ENCODE assay signal across 10 cellular contexts in the genomic region with DNA sequence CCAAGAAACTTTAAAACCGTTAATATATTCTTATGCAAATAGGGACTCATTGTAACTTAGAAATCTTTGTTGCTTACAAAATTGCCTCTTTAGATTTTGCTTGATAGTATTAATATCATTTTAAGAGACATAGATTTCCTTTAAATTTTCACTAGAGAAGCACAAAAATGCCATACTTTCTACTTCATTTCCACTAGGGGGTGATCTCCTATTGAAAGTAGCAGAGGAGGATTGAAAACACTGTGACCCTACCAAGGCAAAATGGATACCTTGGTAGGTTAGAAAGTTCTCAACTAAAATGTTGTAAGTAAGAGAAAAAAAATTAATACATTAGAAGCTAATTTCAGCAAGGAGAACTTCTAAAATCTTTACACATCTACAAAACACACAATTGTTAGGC.
DNase-seq lines count a peak whose midpoint lies in the region; ATAC-seq and TF ChIP-seq lines count a peak whose summit lies in the region.
"Had no signal": no experiment of that assay in that cellular context is flagged by ENCODE, and none has a peak within 500 bp of the region (broad histone marks: within the 10 kb centered on the region; RNA-seq: fewer than 3 reads in every experiment).

No MANE protein-coding gene starts in this region.

- no peaks in the 10 kb centered on the region for H3K9me3 Mint-ChIP-seq in brain
- H3K9me3 Mint-ChIP-seq in activated naive CD4-positive, alpha-beta T cell treated with anti-CD3 and anti-CD28 coated beads for 36 hours = no peaks in the 10 kb centered on the region
- H3K9me3 Mint-ChIP-seq: activated T-cell treated with anti-CD3 and anti-CD28 coated beads, Interleukin-2, amount 50 U/mL, for 72 hours had no signal

- H3K36me3 ChIP-seq in Loucy (ENCODE audit: insufficient read depth, low read length) = no peaks in the 10 kb centered on the region
- H3K36me3 ChIP-seq: BLaER1 treated with 17β-estradiol and CSF1 and Interleukin-3, amounts not matched to agents 10 nM and 100 nM had no signal

- no peaks in the 10 kb centered on the region for H3K79me2 ChIP-seq in Loucy (ENCODE audit: insufficient read depth, low read length)

- H3K9me3 ChIP-seq in Loucy (ENCODE audit: insufficient read depth, low read depth, low read length) = no peaks in the 10 kb centered on the region
- H3K9me3 ChIP-seq: BLaER1 treated with 17β-estradiol and CSF1 and Interleukin-3, amounts not matched to agents 10 nM and 100 nM had no signal

- H3K4me3 ChIP-seq in Loucy (ENCODE audit: low read length, poor library complexity, severe bottlenecking) = no peak overlapping the region
- H3K4me3 ChIP-seq: BLaER1 treated with 17β-estradiol and CSF1 and Interleukin-3, amounts not matched to agents 10 nM and 100 nM had no signal

- peaks cover 35% of the 10 kb centered on the region for H3K4me1 Mint-ChIP-seq in brain
- peaks cover 6% of the 10 kb centered on the region for H3K4me1 Mint-ChIP-seq in activated naive CD4-positive, alpha-beta T cell treated with anti-CD3 and anti-CD28 coated beads for 36 hours (ENCODE audit: low read depth)

- no peaks in the 10 kb centered on the region for H3F3A ChIP-seq in Loucy (ENCODE audit: low read depth)

- no peaks in the 10 kb centered on the region for H3K4me1 ChIP-seq in Loucy (ENCODE audit: insufficient read depth, low read length, poor library complexity, severe bottlenecking)

- H3K9ac ChIP-seq in Loucy (ENCODE audit: low read depth, low read length, poor library complexity, severe bottlenecking) = no peak overlapping the region
- H3K9ac ChIP-seq: BLaER1 treated with 17β-estradiol and CSF1 and Interleukin-3, amounts not matched to agents 10 nM and 100 nM had no signal

- H4K20me1 ChIP-seq in Loucy (ENCODE audit: insufficient read depth, low read length, poor library complexity, severe bottlenecking) = no peaks in the 10 kb centered on the region
- H4K20me1 ChIP-seq: BLaER1 treated with 17β-estradiol and CSF1 and Interleukin-3, amounts not matched to agents 10 nM and 100 nM had no signal

- no peaks in the 10 kb centered on the region for H3K27me3 ChIP-seq in Loucy (ENCODE audit: insufficient read depth, low read length, poor library complexity, severe bottlenecking)
- H3K27me3 ChIP-seq: BLaER1 treated with 17β-estradiol and CSF1 and Interleukin-3, amounts not matched to agents 10 nM and 100 nM had no signal

- TF ChIP-seq CTCF in Loucy (conservative IDR thresholded peaks at IDR 0.05; ENCODE audit: low read length) (peak; percentile 57), brain (conservative IDR thresholded peaks at IDR 0.05) (peak; percentile 48 to 79)

- no peaks in the 10 kb centered on the region for H3K27me3 Mint-ChIP-seq in brain
- no peaks in the 10 kb centered on the region for H3K27me3 Mint-ChIP-seq in activated naive CD4-positive, alpha-beta T cell treated with anti-CD3 and anti-CD28 coated beads for 36 hours (ENCODE audit: low read depth)

- H3K4me2 ChIP-seq in Loucy (ENCODE audit: low read depth, low read length, poor library complexity, severe bottlenecking) = no peak overlapping the region
- H3K4me2 ChIP-seq: BLaER1 treated with 17β-estradiol and CSF1 and Interleukin-3, amounts not matched to agents 10 nM and 100 nM had no signal

- no peaks in the 10 kb centered on the region for H3K9me2 ChIP-seq in Loucy (replicated peaks; ENCODE audit: low read depth, low read length)

- H2AFZ ChIP-seq in Loucy (ENCODE audit: low read length) = no peak overlapping the region

- CTCF ChIA-PET in activated naive CD4-positive, alpha-beta T cell treated with anti-CD3 and anti-CD28 coated beads for 36 hours (lab: Charles Lee) = no interaction called here

- H3K36me3 Mint-ChIP-seq in brain = no peaks in the 10 kb centered on the region
- no peaks in the 10 kb centered on the region for H3K36me3 Mint-ChIP-seq in activated naive CD4-positive, alpha-beta T cell treated with anti-CD3 and anti-CD28 coated beads for 36 hours (ENCODE audit: low read depth)

- intact Hi-C loops in activated naive CD4-positive, alpha-beta T cell treated with anti-CD3 and anti-CD28 coated beads for 36 hours (cut with micrococcal nuclease) = loop anchor here (1.0 to 5.0 kb wide), 3 partner anchors 613 to 1308 kb away; no protein-coding TSS in a partner anchor

- no peak overlapping the region for H3K27ac Mint-ChIP-seq in brain
- H3K27ac Mint-ChIP-seq in activated naive CD4-positive, alpha-beta T cell treated with anti-CD3 and anti-CD28 coated beads for 36 hours = no peak overlapping the region
- H3K27ac Mint-ChIP-seq: activated T-cell treated with anti-CD3 and anti-CD28 coated beads, Interleukin-2, amount 50 U/mL, for 72 hours had no signal

- H3K4me3 Mint-ChIP-seq in brain = no peak overlapping the region
- H3K4me3 Mint-ChIP-seq in activated naive CD4-positive, alpha-beta T cell treated with anti-CD3 and anti-CD28 coated beads for 36 hours = no peak overlapping the region
- H3K4me3 Mint-ChIP-seq: activated T-cell treated with anti-CD3 and anti-CD28 coated beads, Interleukin-2, amount 50 U/mL, for 72 hours had no signal

- peak; percentile 63 for ATAC-seq in GM21825 (IDR thresholded peaks at IDR 0.05; ENCODE audit: unreplicated experiment)

- DNase-seq in NCI-H1436 (lab: John Stamatoyannopoulos, UW) (peak; percentile 3), NCI-H1436 treated with DMSO at 0.1 percent for 48 hours (lab: John Stamatoyannopoulos, UW) (no peak), medulla oblongata (ENCODE audit: extremely low spot score) (peak; percentile 39), NCI-H2227 treated with DMSO at 0.1 percent for 48 hours (lab: John Stamatoyannopoulos, UW) (no peak)
- no peak for DNase-seq in activated naive CD4-positive, alpha-beta T cell treated with anti-CD3 and anti-CD28 coated beads for 36 hours
- DNase-seq: activated T-cell treated with anti-CD3 and anti-CD28 coated beads, Interleukin-2, amount 50 U/mL, for 72 hours had no signal

Comparison
In these comparisons a context has a peak if more than half of its experiments do, and no peak if none do; other contexts are left out.
1. DNase-seq: peak in NCI-H1436 (single experiment) and medulla oblongata (single experiment); none in NCI-H1436 treated with DMSO at 0.1 percent for 48 hours (single experiment), NCI-H2227 treated with DMSO at 0.1 percent for 48 hours (single experiment) and activated naive CD4-positive, alpha-beta T cell treated with anti-CD3 and anti-CD28 coated beads for 36 hours (single experiment).